In the genomic region with DNA sequence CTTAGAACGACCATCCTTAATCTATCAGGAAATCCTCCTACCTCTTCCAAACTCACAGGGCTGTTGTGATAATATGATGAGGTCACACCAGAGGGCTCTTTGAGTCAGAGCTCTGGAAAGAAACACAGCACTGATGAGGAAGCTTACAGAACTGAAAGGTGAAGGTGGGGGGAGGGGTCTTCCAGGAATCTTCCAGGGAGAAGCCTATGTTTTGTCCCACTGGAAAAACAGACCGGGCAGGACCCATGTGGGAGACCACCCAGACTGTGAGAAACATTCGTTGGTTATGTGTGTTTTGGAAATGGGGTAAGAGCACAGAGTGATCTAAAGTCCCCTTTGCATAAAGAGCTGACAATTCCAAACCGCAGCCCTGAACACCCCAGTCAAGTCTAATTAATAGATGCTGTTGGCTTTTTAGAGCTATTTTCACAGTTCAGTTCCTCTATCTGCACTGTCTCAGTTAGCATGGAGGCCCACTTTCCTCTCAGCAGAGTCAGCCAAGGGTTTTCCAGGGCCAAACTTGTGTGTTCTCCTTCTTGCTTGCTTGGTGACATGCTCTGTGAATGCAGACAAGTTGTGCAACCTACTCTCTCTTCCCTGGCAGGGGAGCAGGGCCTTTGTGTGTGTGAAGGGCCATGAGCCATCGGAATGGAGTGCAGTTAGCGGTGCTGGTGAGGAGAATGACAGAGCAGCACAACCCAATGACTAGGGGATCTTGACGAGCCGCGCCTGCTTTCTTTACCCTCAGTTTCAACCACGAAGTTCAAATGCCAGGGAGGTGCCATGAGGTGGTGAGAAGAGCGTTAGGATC, we compare ENCODE assay signal across 9 cellular contexts. TPM values are rescaled to one million over a fixed set of nuclear protein-coding genes. Genes with fewer than 3 reads are reported as not detected.
A peak's percentile ranks its signal among the peaks of the same experiment; 100 is the strongest.
DNase-seq lines count a peak whose midpoint lies in the region; ATAC-seq, FAIRE-seq and TF ChIP-seq lines count a peak whose summit lies in the region.
"Had no signal": no experiment of that assay in that cellular context is flagged by ENCODE, and none has a peak within 500 bp of the region (broad histone marks: within the 10 kb centered on the region; RNA-seq: fewer than 3 reads in every experiment).

No MANE protein-coding gene starts in this region.

- TF ChIP-seq POLR2A in H1 (IDR thresholded peaks at IDR 0.05; ENCODE audit: control extremely low read depth in 1 of 2, low read depth in 2 of 2, low read length in 2 of 2), result no peak

- peaks cover 86 to 100% (median 92%) of the 10 kb centered on the region in 10 experiments for H3K4me1 ChIP-seq in BLaER1 treated with 17β-estradiol and CSF1 and Interleukin-3, amounts not matched to agents 10 nM and 100 nM
- H3K4me1 ChIP-seq in H1 (replicated peaks in 1 of 4; ENCODE audit: control insufficient read depth in 3 of 4, insufficient read depth in 4 of 4, low read length in 3 of 4) (peaks cover 2 to 9% (median 5%) of the 10 kb centered on the region in 4 experiments), BE2C (no peaks in the 10 kb centered on the region)
- H3K4me1 ChIP-seq in naive thymus-derived CD4-positive, alpha-beta T cell (ENCODE audit: control insufficient read depth in 2 of 2, insufficient read depth in 2 of 2, low read length in 2 of 2), result no peaks in the 10 kb centered on the region
- H3K4me1 ChIP-seq in effector memory CD4-positive, alpha-beta T cell (ENCODE audit: control insufficient read depth, insufficient read depth, low read length, poor library complexity, severe bottlenecking), result peaks cover 3% of the 10 kb centered on the region

- H3K27me3 Mint-ChIP-seq in naive thymus-derived CD4-positive, alpha-beta T cell, result peaks cover 3 to 14% (median 7%) of the 10 kb centered on the region in 5 donors
- peaks cover 3 to 5% of the 10 kb centered on the region in 2 donors for H3K27me3 Mint-ChIP-seq in T-cell

- no peak for TF ChIP-seq RAD21 in H1 (IDR thresholded peaks at IDR 0.05 in 1 of 2, conservative IDR thresholded peaks at IDR 0.05 in 1 of 2; ENCODE audit: low read depth in 2 of 2, low read length in 2 of 2)

- H3K79me1 ChIP-seq in H1 (ENCODE audit: low read depth, low read length), result no peaks in the 10 kb centered on the region

- no peak overlapping the region for H3K4me3 Mint-ChIP-seq in naive thymus-derived CD4-positive, alpha-beta T cell
- no peak overlapping the region for H3K4me3 Mint-ChIP-seq in T-cell
- H3K4me3 Mint-ChIP-seq: activated naive CD8-positive, alpha-beta T cell treated with anti-CD3 and anti-CD28 coated beads, Interleukin-2, amount 10 ng/mL, durations not matched to agents 7 days and 5 days had no signal

- no peak for TF ChIP-seq EP300 in H1 (IDR thresholded peaks at IDR 0.05; ENCODE audit: borderline replicate concordance in 1 of 2, low read depth in 2 of 2, low read length in 2 of 2)

- no peak overlapping the region for H4K5ac ChIP-seq in H1 (ENCODE audit: insufficient read length, low read depth, low read length)

- no peak overlapping the region for H3K4ac ChIP-seq in H1 (replicated peaks; ENCODE audit: insufficient read length, low read depth, low read length)

- peaks cover 0 to 7% (median 0%) of the 10 kb centered on the region in 11 experiments; a peak in 2 of 22 replicates for H4K20me1 ChIP-seq in BLaER1 treated with 17β-estradiol and CSF1 and Interleukin-3, amounts not matched to agents 10 nM and 100 nM
- no peaks in the 10 kb centered on the region for H4K20me1 ChIP-seq in H1 (replicated peaks in 1 of 2; ENCODE audit: control insufficient read depth in 1 of 2, insufficient read depth in 2 of 2, low read length in 2 of 2)

- H3K79me2 ChIP-seq in H1 (ENCODE audit: control insufficient read depth in 1 of 2, insufficient read depth in 2 of 2, low read length in 2 of 2), result no peaks in the 10 kb centered on the region

- H3K36me3 ChIP-seq in BLaER1 treated with 17β-estradiol and CSF1 and Interleukin-3, amounts not matched to agents 10 nM and 100 nM, result no peaks in the 10 kb centered on the region
- H3K36me3 ChIP-seq in H1 (ENCODE audit: control insufficient read depth in 2 of 4, insufficient read depth in 4 of 4, low read length in 3 of 4), result no peaks in the 10 kb centered on the region
- no peaks in the 10 kb centered on the region for H3K36me3 ChIP-seq in naive thymus-derived CD4-positive, alpha-beta T cell (ENCODE audit: control insufficient read depth in 2 of 3, insufficient read depth in 3 of 3, low read length in 3 of 3)
- no peaks in the 10 kb centered on the region for H3K36me3 ChIP-seq in effector memory CD4-positive, alpha-beta T cell (ENCODE audit: control insufficient read depth, insufficient read depth, low read length)
- no peaks in the 10 kb centered on the region for H3K36me3 ChIP-seq in BE2C

- no peaks in the 10 kb centered on the region for H3K23me2 ChIP-seq in H1 (ENCODE audit: low read depth, low read length)

- peak overlapping the region in 10 of 11 experiments; percentile 36 to 72 (median 62); a peak in 21 of 22 replicates for H3K27ac ChIP-seq in BLaER1 treated with 17β-estradiol and CSF1 and Interleukin-3, amounts not matched to agents 10 nM and 100 nM
- H3K27ac ChIP-seq in H1 (ENCODE audit: low read depth, low read length), result no peak overlapping the region
- no peak overlapping the region for H3K27ac ChIP-seq in naive thymus-derived CD4-positive, alpha-beta T cell (ENCODE audit: low read depth, low read length)
- no peak overlapping the region for H3K27ac ChIP-seq in effector memory CD4-positive, alpha-beta T cell (ENCODE audit: insufficient read depth, low read length, poor library complexity, severe bottlenecking)

- H2BK5ac ChIP-seq in H1 (ENCODE audit: low read depth, low read length), result peak overlapping the region; percentile 41; the same call in 1 of the 2 replicates

- H3K23ac ChIP-seq in H1 (ENCODE audit: insufficient read length), result no peak overlapping the region

- no peaks in the 10 kb centered on the region for H3K27me3 ChIP-seq in BLaER1 treated with 17β-estradiol and CSF1 and Interleukin-3, amounts not matched to agents 10 nM and 100 nM
- H3K27me3 ChIP-seq in H1 (replicated peaks in 1 of 4; ENCODE audit: control insufficient read depth in 3 of 4, extremely low read depth in 1 of 4, insufficient read depth in 3 of 4, low read length in 3 of 4) (no peaks in the 10 kb centered on the region), BE2C (no peaks in the 10 kb centered on the region)
- H3K27me3 ChIP-seq in naive thymus-derived CD4-positive, alpha-beta T cell (ENCODE audit: control insufficient read depth in 2 of 2, insufficient read depth in 2 of 2, low read length in 2 of 2), result no peaks in the 10 kb centered on the region
- no peaks in the 10 kb centered on the region for H3K27me3 ChIP-seq in effector memory CD4-positive, alpha-beta T cell (replicated peaks; ENCODE audit: control insufficient read depth, insufficient read depth, low read length, poor library complexity, severe bottlenecking)

- no peak for TF ChIP-seq CTCF in H1 (IDR thresholded peaks at IDR 0.05; ENCODE audit: control extremely low read depth in 1 of 3, insufficient read depth in 1 of 3, low read depth in 1 of 3, low read length in 3 of 3)
- no peak for TF ChIP-seq CTCF in BE2C (IDR thresholded peaks at IDR 0.05; ENCODE audit: low read depth, low read length)

- DNase-seq in NOMO-1 treated with DMSO at 0.1 percent for 48 hours (lab: John Stamatoyannopoulos, UW; ENCODE audit: unreplicated experiment) (peak; percentile 81), H1 (ENCODE audit: low read depth in 1 of 2, low spot score in 2 of 2) (no peak), BE2C (no peak), T-cell (no peak)
- no peak for DNase-seq in naive thymus-derived CD4-positive, alpha-beta T cell
- DNase-seq in effector memory CD4-positive, alpha-beta T cell, result no peak
- DNase-seq: activated naive CD8-positive, alpha-beta T cell treated with anti-CD3 and anti-CD28 coated beads, Interleukin-2, amount 10 ng/mL, durations not matched to agents 7 days and 5 days had no signal

- H4K8ac ChIP-seq in H1 (ENCODE audit: extremely low read depth, insufficient read depth, low read length), result no peak overlapping the region

- peak overlapping the region in 1 of 9 donors; percentile 3 for H3K27ac Mint-ChIP-seq in naive thymus-derived CD4-positive, alpha-beta T cell
- H3K27ac Mint-ChIP-seq in T-cell, result no peak overlapping the region
- H3K27ac Mint-ChIP-seq: activated naive CD8-positive, alpha-beta T cell treated with anti-CD3 and anti-CD28 coated beads, Interleukin-2, amount 10 ng/mL, durations not matched to agents 7 days and 5 days had no signal

- CTCF ChIA-PET in H1 (lab: Charles Lee; ENCODE audit: partially characterized antibody) (interaction anchor here (0.7 to 12.7 kb wide), 8 partner anchors 8 to 203 kb away, joined by 3 to 155 read pairs (median 8); a partner anchor contains a TSS), T-cell (lab: Charles Lee) (interaction anchor here in 1 of 2 donors (0.6 kb wide), 1 partner anchor 56 kb away, joined by 3 read pairs; no protein-coding TSS in a partner anchor)
- CTCF ChIA-PET in naive thymus-derived CD4-positive, alpha-beta T cell (lab: Charles Lee), result no interaction called here

- 72% methylated on average over 11 of the region's 11 CpGs; no CpG with 5 or more reads in 1 of the 2 experiments for WGBS in H1 (ENCODE audit: extremely low coverage in 1 of 2, insufficient coverage in 1 of 2, insufficient read length in 1 of 2, insufficient replicate concordance in 2 of 2, low coverage in 1 of 2, low lambda C conversion rate in 2 of 2, missing lambda C conversion rate in 1 of 2), 2 experiments

- 0 out of 2 replicates have a peak overlapping the region, but pooled peaks have one; percentile 23 for H2BK15ac ChIP-seq in H1 (ENCODE audit: low read length)

- H2AK5ac ChIP-seq in H1 (ENCODE audit: low read depth, low read length), result no peak overlapping the region

- peak; percentile 20 for ATAC-seq in naive thymus-derived CD4-positive, alpha-beta T cell
- ATAC-seq in GM19397 (IDR thresholded peaks at IDR 0.05; ENCODE audit: unreplicated experiment) (no peak), T-cell (replicated peaks in 1 of 4) (no peak)

- H3K56ac ChIP-seq in H1 (replicated peaks; ENCODE audit: insufficient read length, low read depth, low read length), result no peak overlapping the region

- H3K14ac ChIP-seq in H1 (ENCODE audit: insufficient read length), result no peak overlapping the region

- peak overlapping the region; percentile 69 to 96 (median 79) for H3K4me2 ChIP-seq in BLaER1 treated with 17β-estradiol and CSF1 and Interleukin-3, amounts not matched to agents 10 nM and 100 nM
- H3K4me2 ChIP-seq in H1 (ENCODE audit: insufficient read depth in 1 of 2, low read depth in 2 of 2, low read length in 2 of 2), result no peak overlapping the region

- POLR2A ChIA-PET in H1 (lab: Charles Lee; ENCODE audit: partially characterized antibody) (interaction anchor here (1.3 to 2.6 kb wide), 2 partner anchors 9 to 12 kb away, joined by 5 to 11 read pairs; a partner anchor contains a TSS), T-cell (lab: Charles Lee) (no interaction called here)
- POLR2A ChIA-PET in naive thymus-derived CD4-positive, alpha-beta T cell (lab: Charles Lee), result no interaction called here

- H3K18ac ChIP-seq in H1 (ENCODE audit: extremely low read depth, low read length), result no peak overlapping the region

- H3K36me3 Mint-ChIP-seq in naive thymus-derived CD4-positive, alpha-beta T cell, result peaks cover 0 to 3% (median 0%) of the 10 kb centered on the region in 5 donors
- H3K36me3 Mint-ChIP-seq in T-cell, result no peaks in the 10 kb centered on the region
- H3K36me3 Mint-ChIP-seq: activated naive CD8-positive, alpha-beta T cell treated with anti-CD3 and anti-CD28 coated beads, Interleukin-2, amount 10 ng/mL, durations not matched to agents 7 days and 5 days had no signal

- H3K9me3 ChIP-seq in BLaER1 treated with 17β-estradiol and CSF1 and Interleukin-3, amounts not matched to agents 10 nM and 100 nM (replicated peaks in 1 of 11), result no peaks in the 10 kb centered on the region; a peak in 1 of 22 replicates
- H3K9me3 ChIP-seq in H1 (ENCODE audit: insufficient read depth in 2 of 2, low read depth in 1 of 2, low read length in 1 of 2), result no peaks in the 10 kb centered on the region
- H3K9me3 ChIP-seq in naive thymus-derived CD4-positive, alpha-beta T cell (ENCODE audit: control insufficient read depth in 2 of 3, low read length in 3 of 3), result no peaks in the 10 kb centered on the region
- H3K9me3 ChIP-seq in effector memory CD4-positive, alpha-beta T cell (ENCODE audit: control insufficient read depth, low read length), result no peaks in the 10 kb centered on the region
- H3K9me3 ChIP-seq in BE2C, result no peaks in the 10 kb centered on the region

- intact Hi-C loops in naive thymus-derived CD4-positive, alpha-beta T cell (cut with micrococcal nuclease), result no loop called here

- no peak overlapping the region for H2BK20ac ChIP-seq in H1 (ENCODE audit: low read length)

- no peak for FAIRE-seq in H1 (lab: Jason Lieb, UNC)

- H3K4me3 ChIP-seq in BLaER1 treated with 17β-estradiol and CSF1 and Interleukin-3, amounts not matched to agents 10 nM and 100 nM, result no peak overlapping the region
- no peak overlapping the region for H3K4me3 ChIP-seq in H1 (ENCODE audit: extremely low read depth in 1 of 4, insufficient read depth in 2 of 4, low read depth in 3 of 4, low read length in 4 of 4)
- no peak overlapping the region for H3K4me3 ChIP-seq in naive thymus-derived CD4-positive, alpha-beta T cell (ENCODE audit: low read length)
- H3K4me3 ChIP-seq in effector memory CD4-positive, alpha-beta T cell (ENCODE audit: insufficient read depth, low read depth, low read length, poor library complexity, severe bottlenecking), result no peak overlapping the region
- no peak overlapping the region for H3K4me3 ChIP-seq in BE2C (ENCODE audit: low read depth, low read length)

- H2AFZ ChIP-seq in H1 (ENCODE audit: low read length), result peak overlapping the region; percentile 65

- H3K9ac ChIP-seq in BLaER1 treated with 17β-estradiol and CSF1 and Interleukin-3, amounts not matched to agents 10 nM and 100 nM, result peak overlapping the region in 8 of 11 experiments; percentile 0 to 59 (median 37); a peak in 11 of 22 replicates
- 0 out of 7 replicates have a peak overlapping the region, but pooled peaks of 1 of the 4 experiments have one; percentile 6 for H3K9ac ChIP-seq in H1 (replicated peaks in 1 of 4; ENCODE audit: extremely low read depth in 1 of 4, low read depth in 3 of 4, low read length in 3 of 4)

- H2BK120ac ChIP-seq in H1 (replicated peaks; ENCODE audit: low read depth, low read length), result no peak overlapping the region

- peak overlapping the region; percentile 62 for H2BK12ac ChIP-seq in H1 (ENCODE audit: low read depth, low read length)

- no peak overlapping the region for H4K91ac ChIP-seq in H1 (replicated peaks; ENCODE audit: insufficient read length, low read length)

- peaks cover 0 to 28% (median 0%) of the 10 kb centered on the region in 7 donors for H3K4me1 Mint-ChIP-seq in naive thymus-derived CD4-positive, alpha-beta T cell
- peaks cover 0 to 7% (median 2%) of the 10 kb centered on the region in 3 donors for H3K4me1 Mint-ChIP-seq in T-cell

- H3K9me3 Mint-ChIP-seq in naive thymus-derived CD4-positive, alpha-beta T cell, result peaks cover 0 to 2% (median 0%) of the 10 kb centered on the region in 11 donors
- H3K9me3 Mint-ChIP-seq in T-cell, result no peaks in the 10 kb centered on the region
- H3K9me3 Mint-ChIP-seq: activated naive CD8-positive, alpha-beta T cell treated with anti-CD3 and anti-CD28 coated beads, Interleukin-2, amount 10 ng/mL, durations not matched to agents 7 days and 5 days had no signal

RNA-seq across cellular contexts. Expression of a gene that starts 12.3 kb away (rescaled TPM):
- total RNA-seq in H1 (2021; fragmentation: NEBNext Ultra II Directional; extraction: Animal tissue kit (Norgen Biotek cat#: 25700)), result 27.5 and 27.7 TPM in 2 replicates
- 25.5 and 42.8 TPM in 2 replicates for polyA plus RNA-seq in H1 (2011; rRNA removed)
- polyA plus RNA-seq in H1 (2011; cell fraction: cytosol; rRNA removed), result 54.2 TPM
- polyA plus RNA-seq in H1 (2011; cell fraction: nucleus; rRNA removed), result 49.9 TPM
- polyA plus RNA-seq in H1 (2012, experiment 1 of 2), result 20.2 to 38.8 TPM (median 34.1 TPM) in 4 replicates
- 27.9 TPM for polyA plus RNA-seq in H1 (2012, experiment 2 of 2)
- 10.0 TPM for polyA plus RNA-seq in H1 (2013, experiment 1 of 2)
- 11.0 TPM for polyA plus RNA-seq in H1 (2013, experiment 2 of 2)
- 10.2 and 11.8 TPM in 2 replicates for polyA minus RNA-seq in H1 (2011; rRNA and poly(A)+ RNA removed)
- 26.1 TPM for polyA minus RNA-seq in H1 (2011; cell fraction: cytosol; rRNA and poly(A)+ RNA removed)
- 40.8 TPM for polyA minus RNA-seq in H1 (2011; cell fraction: nucleus; rRNA and poly(A)+ RNA removed)
- total RNA-seq in naive thymus-derived CD4-positive, alpha-beta T cell, result 10 to 100 TPM in 1 of 5 experiments, 1 to 10 TPM in 2, under 1 TPM in 2; 0.19 to 22.4 (median 1.1) TPM
- polyA plus RNA-seq in naive thymus-derived CD4-positive, alpha-beta T cell, result under 1 TPM in 1 of 2 donors, not detected in 1; 0.13 TPM
- polyA plus RNA-seq in BE2C (2012; ENCODE audit: insufficient read depth, insufficient read length, low read depth), result 0.97 TPM
- 1 to 10 TPM in 4 of 5 donors, under 1 TPM in 1; 0.83 to 5.8 (median 3.6) TPM for total RNA-seq in T-cell

RNA-seq across cellular contexts. Expression of a gene that starts 35.2 kb away (rescaled TPM):
- 0.29 and 0.50 TPM in 2 replicates for total RNA-seq in H1 (2021; fragmentation: NEBNext Ultra II Directional; extraction: Animal tissue kit (Norgen Biotek cat#: 25700))
- polyA plus RNA-seq in H1 (2011; rRNA removed), result 0.46 and 1.0 TPM in 2 replicates
- polyA plus RNA-seq in H1 (2011; cell fraction: cytosol; rRNA removed), result 1.5 TPM
- polyA plus RNA-seq in H1 (2011; cell fraction: nucleus; rRNA removed), result 0.81 TPM
- polyA plus RNA-seq in H1 (2012, experiment 1 of 2), result 0.54 to 1.4 TPM (median 1.1 TPM) in 4 replicates
- polyA plus RNA-seq in H1 (2012, experiment 2 of 2), result 0.97 TPM
- 0.18 TPM for polyA plus RNA-seq in H1 (2013, experiment 1 of 2)
- 0.20 TPM for polyA plus RNA-seq in H1 (2013, experiment 2 of 2)
- polyA minus RNA-seq in H1 (2011; rRNA and poly(A)+ RNA removed), result 0.28 and 0.34 TPM in 2 replicates
- polyA minus RNA-seq in H1 (2011; cell fraction: cytosol; rRNA and poly(A)+ RNA removed), result not detected
- not detected for polyA minus RNA-seq in H1 (2011; cell fraction: nucleus; rRNA and poly(A)+ RNA removed)
- not detected for total RNA-seq in naive thymus-derived CD4-positive, alpha-beta T cell
- polyA plus RNA-seq in naive thymus-derived CD4-positive, alpha-beta T cell, result not detected
- not detected for polyA plus RNA-seq in BE2C (2012; ENCODE audit: insufficient read depth, insufficient read length, low read depth)
- total RNA-seq in T-cell, result not detected
- total RNA-seq: activated naive CD8-positive, alpha-beta T cell treated with anti-CD3 and anti-CD28 coated beads, Interleukin-2, amount 10 ng/mL, durations not matched to agents 7 days and 5 days had no signal

RNA-seq across cellular contexts. Expression of a gene that starts 50.2 kb away (rescaled TPM):
- 22.3 and 24.1 TPM in 2 replicates for total RNA-seq in H1 (2021; fragmentation: NEBNext Ultra II Directional; extraction: Animal tissue kit (Norgen Biotek cat#: 25700))
- 13.2 and 14.2 TPM in 2 replicates for polyA plus RNA-seq in H1 (2011; rRNA removed)
- 13.4 TPM for polyA plus RNA-seq in H1 (2011; cell fraction: cytosol; rRNA removed)
- 14.7 TPM for polyA plus RNA-seq in H1 (2011; cell fraction: nucleus; rRNA removed)
- polyA plus RNA-seq in H1 (2012, experiment 1 of 2), result 12.4 to 15.0 TPM (median 13.8 TPM) in 4 replicates
- 20.3 TPM for polyA plus RNA-seq in H1 (2012, experiment 2 of 2)
- polyA plus RNA-seq in H1 (2013, experiment 1 of 2), result 15.9 TPM
- 15.4 TPM for polyA plus RNA-seq in H1 (2013, experiment 2 of 2)
- 10.5 and 12.6 TPM in 2 replicates for polyA minus RNA-seq in H1 (2011; rRNA and poly(A)+ RNA removed)
- polyA minus RNA-seq in H1 (2011; cell fraction: cytosol; rRNA and poly(A)+ RNA removed), result 9.5 TPM
- polyA minus RNA-seq in H1 (2011; cell fraction: nucleus; rRNA and poly(A)+ RNA removed), result 9.3 TPM
- total RNA-seq in naive thymus-derived CD4-positive, alpha-beta T cell, result 10 to 100 TPM; 24.2 to 83.1 (median 37.7) TPM
- 10 to 100 TPM; 43.6 to 52.0 TPM for polyA plus RNA-seq in naive thymus-derived CD4-positive, alpha-beta T cell
- 78.3 TPM for polyA plus RNA-seq in BE2C (2012; ENCODE audit: insufficient read depth, insufficient read length, low read depth)
- total RNA-seq in T-cell, result 10 to 100 TPM; 35.0 to 47.2 (median 36.8) TPM

RNA-seq across cellular contexts. Expression of a gene that starts 57.6 kb away (rescaled TPM):
- 30.5 and 32.8 TPM in 2 replicates for total RNA-seq in H1 (2021; fragmentation: NEBNext Ultra II Directional; extraction: Animal tissue kit (Norgen Biotek cat#: 25700))
- polyA plus RNA-seq in H1 (2011; rRNA removed), result 9.3 and 12.4 TPM in 2 replicates
- 9.9 TPM for polyA plus RNA-seq in H1 (2011; cell fraction: cytosol; rRNA removed)
- 16.3 TPM for polyA plus RNA-seq in H1 (2011; cell fraction: nucleus; rRNA removed)
- polyA plus RNA-seq in H1 (2012, experiment 1 of 2), result 17.1 to 22.3 TPM (median 20.0 TPM) in 4 replicates
- polyA plus RNA-seq in H1 (2012, experiment 2 of 2), result 21.6 TPM
- polyA plus RNA-seq in H1 (2013, experiment 1 of 2), result 20.5 TPM
- polyA plus RNA-seq in H1 (2013, experiment 2 of 2), result 20.2 TPM
- 7.7 and 10.7 TPM in 2 replicates for polyA minus RNA-seq in H1 (2011; rRNA and poly(A)+ RNA removed)
- polyA minus RNA-seq in H1 (2011; cell fraction: cytosol; rRNA and poly(A)+ RNA removed), result 8.4 TPM
- polyA minus RNA-seq in H1 (2011; cell fraction: nucleus; rRNA and poly(A)+ RNA removed), result 13.1 TPM
- under 1 TPM in 1 of 5 experiments, not detected in 4; 0.89 TPM for total RNA-seq in naive thymus-derived CD4-positive, alpha-beta T cell
- polyA plus RNA-seq in naive thymus-derived CD4-positive, alpha-beta T cell, result not detected
- not detected for polyA plus RNA-seq in BE2C (2012; ENCODE audit: insufficient read depth, insufficient read length, low read depth)
- total RNA-seq in T-cell, result 1 to 10 TPM in 2 of 5 donors, under 1 TPM in 1, not detected in 2; 0.53 to 1.7 (median 1.1) TPM
- total RNA-seq: activated naive CD8-positive, alpha-beta T cell treated with anti-CD3 and anti-CD28 coated beads, Interleukin-2, amount 10 ng/mL, durations not matched to agents 7 days and 5 days had no signal

Comparison
In these comparisons a context has a peak if more than half of its experiments do, and no peak if none do; other contexts are left out.
1. H3K27ac ChIP-seq: peak in BLaER1 treated with 17β-estradiol and CSF1 and Interleukin-3, amounts not matched to agents 10 nM and 100 nM (10 of 11); none in H1 (single experiment), naive thymus-derived CD4-positive, alpha-beta T cell (single experiment) and effector memory CD4-positive, alpha-beta T cell (single experiment).
2. H3K4me2 ChIP-seq: peak in BLaER1 treated with 17β-estradiol and CSF1 and Interleukin-3, amounts not matched to agents 10 nM and 100 nM (11 of 11); none in H1 (0 of 2).